Comparison of ENCODE assay signal across 1 cellular context in genomic region chr18:12291690-12292089, GRCh38.
TF ChIP-seq lines count a peak whose summit lies in the region.

No MANE protein-coding gene starts in this region.

TF ChIP-seq in GM23338, 12 proteins besides CTCF, POLR2A, EP300 and RAD21:
- TF ChIP-seq ZNF462 (CRISPR knock-in tag; IDR thresholded peaks at IDR 0.05) (no peak), EZH2phosphoT487 (IDR thresholded peaks at IDR 0.05; ENCODE audit: unreplicated experiment) (no peak), JUNB (IDR thresholded peaks at IDR 0.05; ENCODE audit: unreplicated experiment) (no peak), CREB1 (CRISPR knock-in tag; IDR thresholded peaks at IDR 0.05; ENCODE audit: low read depth) (no peak)
